ENCODE assay signal across 11 cellular contexts in the genomic region with DNA sequence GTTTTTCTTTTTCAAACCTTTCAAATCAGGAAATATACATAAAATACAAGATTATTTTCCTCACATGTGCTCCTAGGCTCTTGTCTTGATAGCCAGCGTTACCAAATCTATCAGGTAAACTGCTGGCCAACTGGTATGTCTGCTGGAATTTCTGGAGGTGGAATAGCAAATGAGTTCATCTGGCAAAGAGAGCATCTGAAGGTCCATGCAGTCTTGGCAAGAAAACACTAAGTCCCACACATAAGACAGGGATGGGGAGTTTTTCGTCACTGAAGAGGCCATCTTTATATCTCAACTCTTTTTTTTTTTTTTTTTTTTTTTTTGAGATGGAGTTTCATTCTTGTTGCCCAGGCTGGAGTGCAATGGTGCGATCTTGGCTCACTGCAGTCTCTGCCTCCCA.
"Had no signal": no experiment of that assay in that cellular context is flagged by ENCODE, and none has a peak within 500 bp of the region (broad histone marks: within the 10 kb centered on the region; RNA-seq: fewer than 3 reads in every experiment).

No MANE protein-coding gene starts in this region.

- H3K4me1 ChIP-seq: HAP-1 had no signal

- H3K4me2 ChIP-seq: GM23338 had no signal

- H3K27ac Mint-ChIP-seq: GM23338, HFFc6 had no signal

- DNase-seq: GM23248, GOT3, H7, H9, HCEC 1CT, HFFc6 had no signal

- H3K27ac ChIP-seq: GM23248 had no signal

- H3K9ac ChIP-seq: GM23248 had no signal

- ATAC-seq: GM23338, HCT116 had no signal

- H3K4me3 ChIP-seq: GM23248, GM23338, HAP-1 had no signal

- FAIRE-seq: H1, H54 had no signal

- H3K9me3 Mint-ChIP-seq: GM23338, H9, HFFc6 had no signal

- H3K36me3 ChIP-seq: HAP-1 had no signal

- H3K4me3 Mint-ChIP-seq: GM23338, H9, HFFc6 had no signal

- H2AFZ ChIP-seq: GM23248, GM23338 had no signal

- H3K9me3 ChIP-seq: HAP-1 had no signal
